Comparison of ENCODE assay signal across 1 cellular context in genomic region chr6:7426447-7427169, GRCh38.
TF ChIP-seq lines count a peak whose summit lies in the region.

No MANE protein-coding gene starts in this region.

TF ChIP-seq in HepG2, 621 proteins besides CTCF, POLR2A, EP300 and RAD21 (continued from another document and continues in another):
- TF ChIP-seq ZNF362 (CRISPR knock-in tag; IDR thresholded peaks at IDR 0.05; ENCODE audit: borderline replicate concordance) (peak; percentile 21; the same call in 1 of the 2 replicates), ZNF644 (CRISPR knock-in tag; IDR thresholded peaks at IDR 0.05; ENCODE audit: low read depth) (0 out of 2 replicates have a peak, but pooled peaks have one; percentile 58), ZNF281 (CRISPR knock-in tag; IDR thresholded peaks at IDR 0.05; ENCODE audit: borderline replicate concordance) (no peak), NONO (IDR thresholded peaks at IDR 0.05) (no peak), NONO (CRISPR knock-in tag; conservative IDR thresholded peaks at IDR 0.05) (no peak), ZNF883 (CRISPR knock-in tag; IDR thresholded peaks at IDR 0.05; ENCODE audit: not compliant biosample characterization) (no peak), HNRNPLL (IDR thresholded peaks at IDR 0.05; ENCODE audit: low read depth, low read length, poor library complexity, severe bottlenecking) (peak; percentile 7), ZNF343 (CRISPR knock-in tag; IDR thresholded peaks at IDR 0.05) (no peak), ZNF747 (CRISPR knock-in tag; IDR thresholded peaks at IDR 0.05; ENCODE audit: borderline replicate concordance) (no peak), PRDM15 (CRISPR knock-in tag; IDR thresholded peaks at IDR 0.05) (peak; percentile 14; the same call in 1 of the 2 replicates), SAP130 (CRISPR knock-in tag; IDR thresholded peaks at IDR 0.05; ENCODE audit: low read depth) (peak; percentile 69), NFIC (IDR thresholded peaks at IDR 0.05; ENCODE audit: low read length) (peak; percentile 76; the same call in 1 of the 2 replicates), KLF6 (CRISPR knock-in tag; IDR thresholded peaks at IDR 0.05) (no peak; the same call in 1 of the 2 replicates), TFE3 (CRISPR knock-in tag; IDR thresholded peaks at IDR 0.05) (0 out of 2 replicates have a peak, but pooled peaks have one; percentile 19), MYC (CRISPR knock-in tag; IDR thresholded peaks at IDR 0.05; ENCODE audit: borderline replicate concordance) (no peak), ZHX2 (IDR thresholded peaks at IDR 0.05; ENCODE audit: low read depth) (0 out of 2 replicates have a peak, but pooled peaks have one; percentile 20), ZHX2 (CRISPR knock-in tag; IDR thresholded peaks at IDR 0.05; ENCODE audit: borderline replicate concordance) (no peak), POLR2G (IDR thresholded peaks at IDR 0.05; ENCODE audit: low read depth, low read length) (peak; percentile 84), NFIB (CRISPR knock-in tag; IDR thresholded peaks at IDR 0.05; ENCODE audit: borderline replicate concordance) (no peak), ZNF773 (CRISPR knock-in tag; IDR thresholded peaks at IDR 0.05; ENCODE audit: borderline replicate concordance) (no peak), ZNF280B (CRISPR knock-in tag; IDR thresholded peaks at IDR 0.05; ENCODE audit: borderline replicate concordance) (no peak), HOMEZ (CRISPR knock-in tag; IDR thresholded peaks at IDR 0.05; ENCODE audit: low read depth) (peak; percentile 71; the same call in 1 of the 2 replicates), RXRB (CRISPR knock-in tag; IDR thresholded peaks at IDR 0.05; ENCODE audit: borderline replicate concordance) (peak; percentile 70), FOXA1 (IDR thresholded peaks at IDR 0.05) (no peak), FOXA1 (CRISPR knock-in tag; IDR thresholded peaks at IDR 0.05) (0 out of 2 replicates have a peak, but pooled peaks have one; percentile 29), ZFP36L1 (CRISPR knock-in tag; IDR thresholded peaks at IDR 0.05) (peak; percentile 84; the same call in 1 of the 2 replicates), FOXK1 (CRISPR knock-in tag; IDR thresholded peaks at IDR 0.05; ENCODE audit: borderline replicate concordance, low read depth) (peak; percentile 48; the same call in 1 of the 2 replicates), ZNF224 (CRISPR knock-in tag; IDR thresholded peaks at IDR 0.05) (peak; percentile 66; the same call in 1 of the 2 replicates), LCORL (IDR thresholded peaks at IDR 0.05) (no peak), LCORL (CRISPR knock-in tag; IDR thresholded peaks at IDR 0.05) (peak; percentile 13; the same call in 1 of the 2 replicates), ZMYM4 (CRISPR knock-in tag; IDR thresholded peaks at IDR 0.05) (peak; percentile 99), ZNF569 (CRISPR knock-in tag; IDR thresholded peaks at IDR 0.05; ENCODE audit: borderline replicate concordance) (0 out of 2 replicates have a peak, but pooled peaks have one; percentile 77), ZNF781 (CRISPR knock-in tag; IDR thresholded peaks at IDR 0.05; ENCODE audit: borderline replicate concordance, not compliant biosample characterization) (peak; percentile 61), IRF2 (CRISPR knock-in tag; IDR thresholded peaks at IDR 0.05) (no peak), HOXA7 (CRISPR knock-in tag; IDR thresholded peaks at IDR 0.05) (no peak), ZNF670 (CRISPR knock-in tag; IDR thresholded peaks at IDR 0.05; ENCODE audit: borderline replicate concordance) (peak; percentile 44; the same call in 1 of the 2 replicates), ZNF296 (CRISPR knock-in tag; conservative IDR thresholded peaks at IDR 0.05) (no peak), BCL6 (CRISPR knock-in tag; IDR thresholded peaks at IDR 0.05) (peak; percentile 91), ZNF441 (CRISPR knock-in tag; IDR thresholded peaks at IDR 0.05; ENCODE audit: borderline replicate concordance) (no peak), ZNF704 (CRISPR knock-in tag; IDR thresholded peaks at IDR 0.05; ENCODE audit: borderline replicate concordance) (0 out of 2 replicates have a peak, but pooled peaks have one; percentile 68), ZNF615 (CRISPR knock-in tag; IDR thresholded peaks at IDR 0.05; ENCODE audit: borderline replicate concordance) (no peak), BORCS8-MEF2B (CRISPR knock-in tag; IDR thresholded peaks at IDR 0.05) (peak; percentile 28; the same call in 1 of the 2 replicates), MIER3 (CRISPR knock-in tag; IDR thresholded peaks at IDR 0.05; ENCODE audit: borderline replicate concordance) (0 out of 2 replicates have a peak, but pooled peaks have one; percentile 35)
